In genomic region chr16:2437032-2437790, GRCh38 we compare ENCODE assay signal across 27 cellular contexts. TPM values are rescaled to one million over a fixed set of nuclear protein-coding genes. Genes with fewer than 3 reads are reported as not detected.
"Had no signal": no experiment of that assay in that cellular context is flagged by ENCODE, and none has a peak within 500 bp of the region (broad histone marks: within the 10 kb centered on the region; RNA-seq: fewer than 3 reads in every experiment).

No MANE protein-coding gene starts in this region.

- H3K4me2 ChIP-seq: hepatocyte had no signal

- ATAC-seq: activated CD8-positive, alpha-beta memory T cell treated with anti-CD3 and anti-CD28 coated beads, Interleukin-2, amount 10 ng/mL, durations not matched to agents 7 days and 5 days; activated CD8-positive, alpha-beta T cell treated with anti-CD3 and anti-CD28 coated beads for 36 hours; effector memory CD8-positive, alpha-beta T cell; left ventricle myocardium superior had no signal

- FAIRE-seq: colon, endothelial cell of umbilical vein, frontal cortex had no signal

- H3K27ac Mint-ChIP-seq: activated CD4-positive, alpha-beta T cell treated with anti-CD3 and anti-CD28 coated beads, Interleukin-2, amount 10 ng/mL, durations not matched to agents 24 days and 14 days; activated CD8-positive, alpha-beta memory T cell treated with anti-CD3 and anti-CD28 coated beads, Interleukin-2, amount 10 ng/mL, durations not matched to agents 7 days and 5 days; activated CD8-positive, alpha-beta T cell treated with anti-CD3 and anti-CD28 coated beads for 36 hours; activated naive CD8-positive, alpha-beta T cell; effector memory CD8-positive, alpha-beta T cell; type B pancreatic cell had no signal

- H3K4me3 ChIP-seq: adrenal gland, ascending aorta, hepatocyte, testis had no signal

- H3K9me3 Mint-ChIP-seq: activated CD4-positive, alpha-beta T cell treated with anti-CD3 and anti-CD28 coated beads, Interleukin-2, amount 10 ng/mL, durations not matched to agents 24 days and 14 days; activated CD8-positive, alpha-beta T cell treated with anti-CD3 and anti-CD28 coated beads for 36 hours; effector memory CD8-positive, alpha-beta T cell; type B pancreatic cell had no signal

- H3K36me3 ChIP-seq: ascending aorta had no signal

- H3K9me3 ChIP-seq: adrenal gland, ascending aorta, testis had no signal

- DNase-seq: activated CD4-positive, alpha-beta T cell treated with anti-CD3 and anti-CD28 coated beads, Interleukin-2, amount 10 ng/mL, durations not matched to agents 24 days and 14 days; activated CD8-positive, alpha-beta memory T cell treated with anti-CD3 and anti-CD28 coated beads, Interleukin-2, amount 10 ng/mL, durations not matched to agents 7 days and 5 days; activated CD8-positive, alpha-beta T cell treated with anti-CD3 and anti-CD28 coated beads for 36 hours; activated effector memory CD4-positive, alpha-beta T cell treated with anti-CD3 and anti-CD28 coated beads, Interleukin-2, amount 50 U/mL, for 16 hours; activated T-cell treated with anti-CD3 and anti-CD28 coated beads for 4 hours; adrenal gland; brain microvascular endothelial cell; caudate nucleus; effector memory CD8-positive, alpha-beta T cell; glutamatergic neuron; left ventricle myocardium superior; mesenchymal stem cell; occipital lobe; stimulated activated CD4-positive, alpha-beta T cell treated with anti-CD3 and anti-CD28 coated beads, Interleukin-4, amount 100 ng/mL, for 1 hour; stimulated activated naive CD4-positive, alpha-beta T cell; SW 1271; T-helper 2 cell; testis had no signal

- H3K27me3 Mint-ChIP-seq: activated CD4-positive, alpha-beta T cell treated with anti-CD3 and anti-CD28 coated beads, Interleukin-2, amount 10 ng/mL, durations not matched to agents 24 days and 14 days; activated CD8-positive, alpha-beta memory T cell treated with anti-CD3 and anti-CD28 coated beads, Interleukin-2, amount 10 ng/mL, durations not matched to agents 7 days and 5 days; activated CD8-positive, alpha-beta T cell treated with anti-CD3 and anti-CD28 coated beads for 36 hours; activated naive CD8-positive, alpha-beta T cell; effector memory CD8-positive, alpha-beta T cell; type B pancreatic cell had no signal

- H3K4me3 Mint-ChIP-seq: activated CD4-positive, alpha-beta T cell treated with anti-CD3 and anti-CD28 coated beads, Interleukin-2, amount 10 ng/mL, durations not matched to agents 24 days and 14 days; activated CD8-positive, alpha-beta memory T cell treated with anti-CD3 and anti-CD28 coated beads, Interleukin-2, amount 10 ng/mL, durations not matched to agents 7 days and 5 days; activated CD8-positive, alpha-beta T cell treated with anti-CD3 and anti-CD28 coated beads for 36 hours; activated naive CD8-positive, alpha-beta T cell; effector memory CD8-positive, alpha-beta T cell; type B pancreatic cell had no signal

- H3K27ac ChIP-seq: adrenal gland, ascending aorta, brain microvascular endothelial cell, hepatocyte, testis had no signal

- H3K4me1 ChIP-seq: adrenal gland, ascending aorta, testis had no signal

- H2AFZ ChIP-seq: hepatocyte had no signal

- H3K27me3 ChIP-seq: adrenal gland, ascending aorta, brain microvascular endothelial cell, hepatocyte, testis had no signal

RNA-seq across cellular contexts. Expression of gene TEDC2, which starts 22.7 kb away (rescaled TPM):
- total RNA-seq: ascending aorta, mononuclear cell had no signal

RNA-seq across cellular contexts. Expression of gene NTN3, which starts 33.9 kb away (rescaled TPM):
- total RNA-seq: activated CD4-positive, alpha-beta T cell treated with anti-CD3 and anti-CD28 coated beads, Interleukin-2, amount 10 ng/mL, durations not matched to agents 24 days and 14 days; activated CD8-positive, alpha-beta memory T cell treated with anti-CD3 and anti-CD28 coated beads, Interleukin-2, amount 10 ng/mL, durations not matched to agents 7 days and 5 days; activated CD8-positive, alpha-beta T cell treated with anti-CD3 and anti-CD28 coated beads for 36 hours; ascending aorta; mononuclear cell; myocyte had no signal
- polyA plus RNA-seq: endothelial cell of umbilical vein had no signal
